1 cellular context compared by ENCODE assay signal in the genomic region with DNA sequence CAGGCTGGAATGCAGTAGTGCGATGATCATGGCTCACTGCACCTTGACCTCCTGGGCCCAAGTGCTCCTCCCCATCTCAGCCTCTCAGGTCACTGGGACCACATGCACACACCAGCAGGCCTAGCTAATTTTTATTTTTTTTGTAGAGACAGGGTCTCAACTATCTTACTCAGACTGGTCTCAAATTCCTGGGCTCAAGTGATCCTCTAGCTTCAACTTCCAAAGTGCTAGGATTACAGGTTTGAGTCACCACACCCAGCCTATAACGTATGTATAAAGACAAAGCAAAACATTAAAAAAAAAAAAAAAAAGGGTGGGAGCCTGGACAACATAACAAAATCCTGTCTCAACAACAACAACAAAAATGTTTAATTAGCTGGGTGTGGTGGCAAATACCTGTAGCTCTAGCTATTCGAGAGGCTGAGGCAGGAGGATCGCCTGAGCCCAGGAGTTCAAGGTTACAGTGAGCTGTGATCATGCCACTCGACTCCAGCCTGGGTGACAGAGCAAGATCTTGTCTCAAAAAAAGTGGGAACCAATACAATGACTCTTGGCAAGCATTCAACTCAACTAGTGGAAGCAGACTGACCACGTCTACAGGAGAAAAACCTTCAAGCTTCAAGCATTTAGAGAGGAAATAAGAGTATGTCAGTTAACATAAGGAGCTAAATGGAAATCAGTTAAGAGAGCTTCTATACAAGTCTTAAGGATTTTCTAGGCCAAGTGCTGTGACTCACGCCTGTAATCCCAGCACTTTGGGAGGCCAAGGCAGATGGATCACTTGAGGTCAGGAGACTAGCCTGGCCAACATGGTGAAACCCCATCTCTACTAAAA.
TF ChIP-seq lines count a peak whose summit lies in the region.

No MANE protein-coding gene starts in this region.

TF ChIP-seq in HepG2, 621 proteins besides CTCF, POLR2A, EP300 and RAD21 (continued from another document and continues in another):
- no peak for TF ChIP-seq SKIL (CRISPR knock-in tag; IDR thresholded peaks at IDR 0.05; ENCODE audit: borderline replicate concordance)
- peak; percentile 20; the same call in 1 of the 2 replicates for TF ChIP-seq GLI4 (CRISPR knock-in tag; IDR thresholded peaks at IDR 0.05; ENCODE audit: borderline replicate concordance)
- TF ChIP-seq ZNF737 (CRISPR knock-in tag; IDR thresholded peaks at IDR 0.05; ENCODE audit: borderline replicate concordance): no peak
- TF ChIP-seq NFIC (IDR thresholded peaks at IDR 0.05; ENCODE audit: low read length): peak; percentile 43; the same call in 1 of the 2 replicates
- no peak for TF ChIP-seq MAFK (conservative IDR thresholded peaks at IDR 0.05 in 1 of 2, IDR thresholded peaks at IDR 0.05 in 1 of 2; ENCODE audit: low read length in 2 of 2)
- TF ChIP-seq ZNF44 (CRISPR knock-in tag; IDR thresholded peaks at IDR 0.05): 0 out of 2 replicates have a peak, but pooled peaks have one; percentile 46
- no peak; the same call in 1 of the 2 replicates for TF ChIP-seq POLR2G (IDR thresholded peaks at IDR 0.05; ENCODE audit: low read depth, low read length)
- peak; percentile 32; the same call in 1 of the 2 replicates for TF ChIP-seq ZNF609 (CRISPR knock-in tag; IDR thresholded peaks at IDR 0.05; ENCODE audit: borderline replicate concordance)
- TF ChIP-seq, protein P1, sequence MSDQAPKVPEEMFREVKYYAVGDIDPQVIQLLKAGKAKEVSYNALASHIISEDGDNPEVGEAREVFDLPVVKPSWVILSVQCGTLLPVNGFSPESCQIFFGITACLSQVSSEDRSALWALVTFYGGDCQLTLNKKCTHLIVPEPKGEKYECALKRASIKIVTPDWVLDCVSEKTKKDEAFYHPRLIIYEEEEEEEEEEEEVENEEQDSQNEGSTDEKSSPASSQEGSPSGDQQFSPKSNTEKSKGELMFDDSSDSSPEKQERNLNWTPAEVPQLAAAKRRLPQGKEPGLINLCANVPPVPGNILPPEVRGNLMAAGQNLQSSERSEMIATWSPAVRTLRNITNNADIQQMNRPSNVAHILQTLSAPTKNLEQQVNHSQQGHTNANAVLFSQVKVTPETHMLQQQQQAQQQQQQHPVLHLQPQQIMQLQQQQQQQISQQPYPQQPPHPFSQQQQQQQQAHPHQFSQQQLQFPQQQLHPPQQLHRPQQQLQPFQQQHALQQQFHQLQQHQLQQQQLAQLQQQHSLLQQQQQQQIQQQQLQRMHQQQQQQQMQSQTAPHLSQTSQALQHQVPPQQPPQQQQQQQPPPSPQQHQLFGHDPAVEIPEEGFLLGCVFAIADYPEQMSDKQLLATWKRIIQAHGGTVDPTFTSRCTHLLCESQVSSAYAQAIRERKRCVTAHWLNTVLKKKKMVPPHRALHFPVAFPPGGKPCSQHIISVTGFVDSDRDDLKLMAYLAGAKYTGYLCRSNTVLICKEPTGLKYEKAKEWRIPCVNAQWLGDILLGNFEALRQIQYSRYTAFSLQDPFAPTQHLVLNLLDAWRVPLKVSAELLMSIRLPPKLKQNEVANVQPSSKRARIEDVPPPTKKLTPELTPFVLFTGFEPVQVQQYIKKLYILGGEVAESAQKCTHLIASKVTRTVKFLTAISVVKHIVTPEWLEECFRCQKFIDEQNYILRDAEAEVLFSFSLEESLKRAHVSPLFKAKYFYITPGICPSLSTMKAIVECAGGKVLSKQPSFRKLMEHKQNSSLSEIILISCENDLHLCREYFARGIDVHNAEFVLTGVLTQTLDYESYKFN (CRISPR knock-in tag; conservative IDR thresholded peaks at IDR 0.05): peak; percentile 83
- TF ChIP-seq ONECUT2 (CRISPR knock-in tag; IDR thresholded peaks at IDR 0.05): no peak
- no peak for TF ChIP-seq MZF1 (CRISPR knock-in tag; IDR thresholded peaks at IDR 0.05; ENCODE audit: borderline replicate concordance)
- no peak for TF ChIP-seq SP1 (IDR thresholded peaks at IDR 0.05)
- TF ChIP-seq SP1 (CRISPR knock-in tag; IDR thresholded peaks at IDR 0.05): 0 out of 2 replicates have a peak, but pooled peaks have one; percentile 3
- peak; percentile 55; the same call in 1 of the 2 replicates for TF ChIP-seq ZNF121 (CRISPR knock-in tag; IDR thresholded peaks at IDR 0.05)
- peak; percentile 46; the same call in 1 of the 2 replicates for TF ChIP-seq HDAC1 (CRISPR knock-in tag; IDR thresholded peaks at IDR 0.05)
- TF ChIP-seq ZNF362 (CRISPR knock-in tag; IDR thresholded peaks at IDR 0.05; ENCODE audit: borderline replicate concordance): 0 out of 2 replicates have a peak, but pooled peaks have one; percentile 37
- TF ChIP-seq SALL1 (CRISPR knock-in tag; IDR thresholded peaks at IDR 0.05): peak; percentile 85
- TF ChIP-seq, protein P2, sequence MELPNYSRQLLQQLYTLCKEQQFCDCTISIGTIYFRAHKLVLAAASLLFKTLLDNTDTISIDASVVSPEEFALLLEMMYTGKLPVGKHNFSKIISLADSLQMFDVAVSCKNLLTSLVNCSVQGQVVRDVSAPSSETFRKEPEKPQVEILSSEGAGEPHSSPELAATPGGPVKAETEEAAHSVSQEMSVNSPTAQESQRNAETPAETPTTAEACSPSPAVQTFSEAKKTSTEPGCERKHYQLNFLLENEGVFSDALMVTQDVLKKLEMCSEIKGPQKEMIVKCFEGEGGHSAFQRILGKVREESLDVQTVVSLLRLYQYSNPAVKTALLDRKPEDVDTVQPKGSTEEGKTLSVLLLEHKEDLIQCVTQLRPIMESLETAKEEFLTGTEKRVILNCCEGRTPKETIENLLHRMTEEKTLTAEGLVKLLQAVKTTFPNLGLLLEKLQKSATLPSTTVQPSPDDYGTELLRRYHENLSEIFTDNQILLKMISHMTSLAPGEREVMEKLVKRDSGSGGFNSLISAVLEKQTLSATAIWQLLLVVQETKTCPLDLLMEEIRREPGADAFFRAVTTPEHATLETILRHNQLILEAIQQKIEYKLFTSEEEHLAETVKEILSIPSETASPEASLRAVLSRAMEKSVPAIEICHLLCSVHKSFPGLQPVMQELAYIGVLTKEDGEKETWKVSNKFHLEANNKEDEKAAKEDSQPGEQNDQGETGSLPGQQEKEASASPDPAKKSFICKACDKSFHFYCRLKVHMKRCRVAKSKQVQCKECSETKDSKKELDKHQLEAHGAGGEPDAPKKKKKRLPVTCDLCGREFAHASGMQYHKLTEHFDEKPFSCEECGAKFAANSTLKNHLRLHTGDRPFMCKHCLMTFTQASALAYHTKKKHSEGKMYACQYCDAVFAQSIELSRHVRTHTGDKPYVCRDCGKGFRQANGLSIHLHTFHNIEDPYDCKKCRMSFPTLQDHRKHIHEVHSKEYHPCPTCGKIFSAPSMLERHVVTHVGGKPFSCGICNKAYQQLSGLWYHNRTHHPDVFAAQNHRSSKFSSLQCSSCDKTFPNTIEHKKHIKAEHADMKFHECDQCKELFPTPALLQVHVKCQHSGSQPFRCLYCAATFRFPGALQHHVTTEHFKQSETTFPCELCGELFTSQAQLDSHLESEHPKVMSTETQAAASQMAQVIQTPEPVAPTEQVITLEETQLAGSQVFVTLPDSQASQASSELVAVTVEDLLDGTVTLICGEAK (IDR thresholded peaks at IDR 0.05): peak; percentile 65
- TF ChIP-seq, protein P2 (CRISPR knock-in tag; IDR thresholded peaks at IDR 0.05): peak; percentile 65
- peak; percentile 21; the same call in 1 of the 2 replicates for TF ChIP-seq POLR2AphosphoS5 (IDR thresholded peaks at IDR 0.05; ENCODE audit: low read depth, low read length)
- 0 out of 2 replicates have a peak, but pooled peaks have one; percentile 55 for TF ChIP-seq MEIS1 (CRISPR knock-in tag; IDR thresholded peaks at IDR 0.05; ENCODE audit: borderline replicate concordance)
- no peak for TF ChIP-seq JDP2 (CRISPR knock-in tag; IDR thresholded peaks at IDR 0.05; ENCODE audit: borderline replicate concordance)
- TF ChIP-seq ZNF335 (CRISPR knock-in tag; IDR thresholded peaks at IDR 0.05): 0 out of 2 replicates have a peak, but pooled peaks have one; percentile 20
- 0 out of 2 replicates have a peak, but pooled peaks have one; percentile 26 for TF ChIP-seq ZNF230 (CRISPR knock-in tag; IDR thresholded peaks at IDR 0.05)
- no peak for TF ChIP-seq ZNF788 (CRISPR knock-in tag; IDR thresholded peaks at IDR 0.05; ENCODE audit: borderline replicate concordance)
- peak; percentile 31; the same call in 1 of the 2 replicates for TF ChIP-seq THRA (CRISPR knock-in tag; IDR thresholded peaks at IDR 0.05; ENCODE audit: borderline replicate concordance)
- TF ChIP-seq SPEN (CRISPR knock-in tag; IDR thresholded peaks at IDR 0.05; ENCODE audit: low read depth): 0 out of 2 replicates have a peak, but pooled peaks have one; percentile 7
- peak; percentile 35 for TF ChIP-seq FOSL2 (CRISPR knock-in tag; IDR thresholded peaks at IDR 0.05)
